In the genomic region with DNA sequence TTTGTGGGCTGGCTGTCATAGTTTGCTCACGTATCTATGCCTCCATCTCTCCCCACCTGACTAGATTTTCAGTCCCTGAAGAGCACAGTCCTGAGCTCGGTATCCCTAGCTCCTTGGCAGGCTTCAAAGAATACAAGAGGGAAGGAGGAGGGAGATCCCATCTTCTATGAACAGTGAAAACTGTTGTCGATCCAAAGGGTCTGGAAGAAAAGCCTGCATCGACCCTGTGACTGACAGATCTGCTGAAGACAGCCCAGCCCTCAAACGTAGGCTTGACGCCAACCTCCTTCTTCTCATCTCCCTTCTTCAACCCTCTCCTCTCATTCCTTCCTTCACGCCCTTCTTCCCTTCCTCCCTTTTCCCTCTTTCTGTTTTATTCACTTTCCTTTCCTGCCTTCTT, we compare ENCODE assay signal across 11 cellular contexts. TPM values are rescaled to one million over a fixed set of nuclear protein-coding genes. Genes with fewer than 3 reads are reported as not detected.
"Had no signal": no experiment of that assay in that cellular context is flagged by ENCODE, and none has a peak within 500 bp of the region (broad histone marks: within the 10 kb centered on the region; RNA-seq: fewer than 3 reads in every experiment).

No MANE protein-coding gene starts in this region.

- H3K4me1 ChIP-seq: HAP-1 had no signal

- DNase-seq: GM23248, GOT3, H7, HFFc6 had no signal

- H3K9me3 ChIP-seq: HAP-1 had no signal

- H3K9me3 Mint-ChIP-seq: HFFc6 had no signal

- H3K9ac ChIP-seq: GM23248 had no signal

- H3K4me3 Mint-ChIP-seq: HFFc6, IgD-negative memory B cell had no signal

- H2AFZ ChIP-seq: GM23248 had no signal

- H3K36me3 Mint-ChIP-seq: IgD-negative memory B cell had no signal

- H3K36me3 ChIP-seq: HAP-1 had no signal

- H3K27ac Mint-ChIP-seq: HFFc6, IgD-negative memory B cell had no signal

- ATAC-seq: HCT116, HepG2 had no signal

- H3K4me3 ChIP-seq: GM23248, HAP-1 had no signal

- H3K27ac ChIP-seq: GM23248, HL-60 had no signal

RNA-seq across cellular contexts. Expression of gene ADORA1, which starts 13.3 kb away (rescaled TPM):
- polyA plus RNA-seq: HepG2, IgD-negative memory B cell had no signal

RNA-seq across cellular contexts. Expression of gene MYOG, which starts 28.4 kb away (rescaled TPM):
- total RNA-seq: GM23248, H4, H7, HepG2, HFFc6, HT1080 had no signal
- polyA plus RNA-seq: GM23248, HepG2, IgD-negative memory B cell had no signal
